In the genomic region with DNA sequence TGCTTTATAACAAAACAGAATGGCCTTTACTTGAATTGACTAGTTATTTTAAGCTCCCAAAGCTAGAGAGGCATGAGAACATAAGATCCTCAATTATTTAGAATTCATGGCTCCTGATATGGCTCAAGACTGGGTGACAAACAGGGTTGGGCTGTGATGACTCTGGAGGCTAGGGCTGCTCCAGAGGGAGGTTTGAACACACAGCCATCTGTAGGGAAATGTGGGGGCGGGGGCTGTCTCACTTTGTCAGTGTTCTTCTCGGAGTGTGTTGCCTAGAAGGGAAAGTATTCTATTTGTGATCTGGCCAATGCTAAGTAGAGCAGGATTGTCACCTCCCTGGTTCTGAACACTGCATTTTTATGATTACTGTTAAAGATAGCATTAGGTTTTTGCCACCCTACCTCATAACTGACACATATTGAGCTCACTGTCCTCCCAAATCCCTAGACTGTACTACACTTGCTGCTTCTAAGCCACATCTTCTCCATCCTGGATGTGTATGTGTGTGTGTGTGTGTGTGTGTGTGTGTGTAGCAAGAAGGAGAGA, we compare ENCODE assay signal across 23 cellular contexts. TPM values are rescaled to one million over a fixed set of nuclear protein-coding genes. Genes with fewer than 3 reads are reported as not detected.
"Had no signal": no experiment of that assay in that cellular context is flagged by ENCODE, and none has a peak within 500 bp of the region (broad histone marks: within the 10 kb centered on the region; RNA-seq: fewer than 3 reads in every experiment).

No MANE protein-coding gene starts in this region.

- H3K9ac ChIP-seq: neural progenitor cell had no signal

- H3K4me3 Mint-ChIP-seq: activated naive CD4-positive, alpha-beta T cell treated with anti-CD3 and anti-CD28 coated beads, Interleukin-2, amount 10 ng/mL, durations not matched to agents 7 days and 5 days; dendritic cell treated with granulocyte-macrophage colony-stimulating factor and Interleukin-4, amounts not matched to agents 40 ng/mL and 50 ng/mL, for 4 days; neural progenitor cell; T-helper 1 cell treated with Interleukin-12 subunit alpha and Interleukin-12 subunit beta and Interleukin-4 antibody, amounts not matched to agents 30 μg/mL and 1 μg/mL, for 36 hours had no signal

- H2AFZ ChIP-seq: neural progenitor cell had no signal

- H3K9me3 Mint-ChIP-seq: dendritic cell treated with granulocyte-macrophage colony-stimulating factor and Interleukin-4, amounts not matched to agents 40 ng/mL and 50 ng/mL, for 4 days; neural progenitor cell had no signal

- H3K36me3 Mint-ChIP-seq: neural progenitor cell had no signal

- H3K27ac ChIP-seq: adrenal gland, gastrocnemius medialis, left ventricle myocardium inferior, neural progenitor cell, psoas muscle, right lobe of liver, SJSA1, tibial nerve, WERI-Rb-1 had no signal

- H3K9me3 ChIP-seq: adrenal gland, gastrocnemius medialis, left ventricle myocardium inferior, psoas muscle, right lobe of liver, SJSA1, tibial nerve had no signal

- H3K27ac Mint-ChIP-seq: activated naive CD4-positive, alpha-beta T cell treated with anti-CD3 and anti-CD28 coated beads, Interleukin-2, amount 10 ng/mL, durations not matched to agents 7 days and 5 days; dendritic cell treated with granulocyte-macrophage colony-stimulating factor and Interleukin-4, amounts not matched to agents 40 ng/mL and 50 ng/mL, for 4 days; neural progenitor cell; T-helper 1 cell treated with Interleukin-12 subunit alpha and Interleukin-12 subunit beta and Interleukin-4 antibody, amounts not matched to agents 30 μg/mL and 1 μg/mL, for 36 hours had no signal

- H3K4me1 Mint-ChIP-seq: neural progenitor cell had no signal

- H3K27me3 Mint-ChIP-seq: activated naive CD4-positive, alpha-beta T cell treated with anti-CD3 and anti-CD28 coated beads, Interleukin-2, amount 10 ng/mL, durations not matched to agents 7 days and 5 days had no signal

- H3K4me1 ChIP-seq: adrenal gland, gastrocnemius medialis, left ventricle myocardium inferior, neural progenitor cell, psoas muscle, right lobe of liver, SJSA1 had no signal

- DNase-seq: activated CD4-positive, alpha-beta T cell treated with anti-CD3 and anti-CD28 coated beads for 1 hour; activated naive CD4-positive, alpha-beta T cell treated with anti-CD3 and anti-CD28 coated beads, Interleukin-2, amount 10 ng/mL, durations not matched to agents 7 days and 5 days; activated T-cell treated with anti-CD3 and anti-CD28 coated beads for 4 hours; adrenal gland; effector CD8-positive, alpha-beta T cell; gastrocnemius medialis; head of caudate nucleus; left ventricle myocardium inferior; mammary epithelial cell; psoas muscle; right lobe of liver; stimulated activated CD4-positive, alpha-beta T cell treated with anti-CD3 and anti-CD28 coated beads, Interleukin-4, amount 100 ng/mL, for 4 hours; stimulated activated naive CD4-positive, alpha-beta T cell treated with Interleukin-2 at 50 U/mL for 16 hours; WERI-Rb-1 had no signal

- ATAC-seq: esophagus mucosa, gastrocnemius medialis, psoas muscle, right lobe of liver had no signal

- H3K4me3 ChIP-seq: adrenal gland, gastrocnemius medialis, left ventricle myocardium inferior, neural progenitor cell, psoas muscle, right lobe of liver, SJSA1, smooth muscle cell, tibial nerve had no signal

- H3K4me2 ChIP-seq: neural progenitor cell, smooth muscle cell had no signal

- H3K36me3 ChIP-seq: adrenal gland, gastrocnemius medialis, left ventricle myocardium inferior, neural progenitor cell, right lobe of liver, SJSA1, tibial nerve, WERI-Rb-1 had no signal

- H3K27me3 ChIP-seq: neural progenitor cell, right lobe of liver, SJSA1 had no signal

RNA-seq across cellular contexts. Expression of a gene that starts 45.9 kb away (rescaled TPM):
- total RNA-seq: bronchial epithelial cell, mammary epithelial cell, osteocyte, SJSA1, smooth muscle cell had no signal
- polyA plus RNA-seq: mammary epithelial cell, smooth muscle cell had no signal
